In the genomic region with DNA sequence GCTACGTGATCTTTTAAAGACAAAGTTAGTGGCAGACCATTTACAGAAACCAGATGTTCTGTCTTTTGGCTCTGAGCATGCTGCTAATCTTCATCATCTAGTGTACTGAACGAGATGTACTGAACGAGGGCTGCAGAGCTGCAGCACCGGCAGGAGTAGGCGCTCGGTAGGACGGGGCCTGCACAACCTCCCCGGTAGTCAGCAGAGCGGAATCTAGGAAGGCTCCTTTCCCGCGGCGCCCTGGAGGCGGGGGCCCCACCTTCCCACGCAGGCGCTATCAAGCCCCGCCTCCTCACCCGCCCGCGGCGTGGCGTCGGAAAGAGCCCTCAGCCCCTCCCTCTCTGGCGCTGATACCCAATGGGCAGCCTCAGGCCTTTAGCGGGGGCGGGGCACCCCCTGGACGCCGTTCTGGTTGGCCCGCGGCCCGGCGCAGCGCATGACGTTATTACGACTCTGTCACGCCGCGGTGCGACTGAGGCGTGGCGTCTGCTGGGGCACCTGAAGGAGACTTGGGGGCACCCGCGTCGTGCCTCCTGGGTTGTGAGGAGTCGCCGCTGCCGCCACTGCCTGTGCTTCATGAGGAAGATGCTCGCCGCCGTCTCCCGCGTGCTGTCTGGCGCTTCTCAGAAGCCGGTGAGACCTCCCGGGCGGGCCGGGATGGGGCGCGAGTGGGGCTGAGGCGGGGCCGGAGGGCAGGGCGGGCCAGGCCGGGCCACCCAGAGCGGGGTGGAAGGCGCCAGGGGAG, we compare ENCODE assay signal across 7 cellular contexts.
DNase-seq lines count a peak whose midpoint lies in the region; ATAC-seq lines count a peak whose summit lies in the region.

Gene PDHA1, plus strand, starts transcription at position 466 of the 745 bp plus-strand sequence. Its CDS starts 111 bp downstream, at position 577.

- DNase-seq in NCI-H2081 (lab: John Stamatoyannopoulos, UW) (peak; percentile 97), T1000 (lab: John Stamatoyannopoulos, UW) (peak; percentile 83), astrocyte of the hippocampus (ENCODE audit: low read depth, low spot score) (peak; percentile 96), hepatic stellate cell (ENCODE audit: low spot score) (peak; percentile 79), retina (peak; percentile 91)

- ATAC-seq in GM18508 (IDR thresholded peaks at IDR 0.05; ENCODE audit: insufficient read depth, unreplicated experiment) (peak; percentile 90), HG03025 (IDR thresholded peaks at IDR 0.05; ENCODE audit: low FRiP score, unreplicated experiment) (peak; percentile 95)

Comparison
In these comparisons a context has a peak if more than half of its experiments do, and no peak if none do; other contexts are left out.
1. Peak in every context shown above with its lines: DNase-seq and ATAC-seq.